In genomic region chr4:40056722-40057539, GRCh38 we compare ENCODE assay signal across 8 cellular contexts. TPM values are rescaled to one million over a fixed set of nuclear protein-coding genes. Genes with fewer than 3 reads are reported as not detected.
DNase-seq lines count a peak whose midpoint lies in the region; ATAC-seq and TF ChIP-seq lines count a peak whose summit lies in the region.

TSS of gene N4BP2 (plus strand) at chr4:40056850. CDS start at chr4:40097341, 40,491 bp downstream.

- DNase-seq in NCI-H128 (lab: John Stamatoyannopoulos, UW; ENCODE audit: unreplicated experiment), result peak; percentile 43
- peak; percentile 66 for DNase-seq in amniotic epithelial cell (ENCODE audit: low read depth)
- DNase-seq in left ventricle myocardium superior, result peak; percentile 92
- DNase-seq in pulmonary artery endothelial cell (ENCODE audit: low read depth, low spot score), result peak; percentile 33
- DNase-seq in uterus, result peak; percentile 77 to 83

- peak; percentile 70 to 91 for TF ChIP-seq POLR2A in uterus (IDR thresholded peaks at IDR 0.05)

- peaks cover 0 to 6% of the 10 kb centered on the region in 2 donors for H3K4me1 ChIP-seq in uterus

- peaks cover 32% of the 10 kb centered on the region for H3K4me1 Mint-ChIP-seq in T-helper 1 cell treated with Interleukin-12 subunit alpha and Interleukin-12 subunit beta and Interleukin-4 antibody, amounts not matched to agents 30 μg/mL and 1 μg/mL, for 36 hours (ENCODE audit: low read depth)

- H3K27ac ChIP-seq in uterus, result peak within 1 kb of the TSS; percentile 98 to 100

- H3K4me3 ChIP-seq in uterus, result peak within 1 kb of the TSS; percentile 68 to 90

- peak; percentile 74 for TF ChIP-seq CTCF in GM12872 (IDR thresholded peaks at IDR 0.05; ENCODE audit: insufficient read depth, low read depth, low read length)
- TF ChIP-seq CTCF in uterus (IDR thresholded peaks at IDR 0.05), result peak; percentile 61 to 99 (median 78)

- peak; percentile 52 for ATAC-seq in HG02678 (IDR thresholded peaks at IDR 0.05; ENCODE audit: unreplicated experiment)
- ATAC-seq in left ventricle myocardium superior, result peak; percentile 87

- no peaks in the 10 kb centered on the region for H3K27me3 Mint-ChIP-seq in T-helper 1 cell treated with Interleukin-12 subunit alpha and Interleukin-12 subunit beta and Interleukin-4 antibody, amounts not matched to agents 30 μg/mL and 1 μg/mL, for 36 hours (ENCODE audit: low read depth)

- H3K27me3 ChIP-seq in uterus, result no peaks in the 10 kb centered on the region

- peak within 1 kb of the TSS; percentile 97 for H3K4me3 Mint-ChIP-seq in T-helper 1 cell treated with Interleukin-12 subunit alpha and Interleukin-12 subunit beta and Interleukin-4 antibody, amounts not matched to agents 30 μg/mL and 1 μg/mL, for 36 hours

- H3K36me3 ChIP-seq in uterus, result no peaks in the 10 kb centered on the region

- H3K36me3 Mint-ChIP-seq in T-helper 1 cell treated with Interleukin-12 subunit alpha and Interleukin-12 subunit beta and Interleukin-4 antibody, amounts not matched to agents 30 μg/mL and 1 μg/mL, for 36 hours (ENCODE audit: low read depth), result peaks cover 7% of the 10 kb centered on the region

- no peaks in the 10 kb centered on the region for H3K9me3 Mint-ChIP-seq in T-helper 1 cell treated with Interleukin-12 subunit alpha and Interleukin-12 subunit beta and Interleukin-4 antibody, amounts not matched to agents 30 μg/mL and 1 μg/mL, for 36 hours

- no peaks in the 10 kb centered on the region for H3K9me3 ChIP-seq in uterus

- H3K27ac Mint-ChIP-seq in T-helper 1 cell treated with Interleukin-12 subunit alpha and Interleukin-12 subunit beta and Interleukin-4 antibody, amounts not matched to agents 30 μg/mL and 1 μg/mL, for 36 hours, result peak within 1 kb of the TSS; percentile 99

- intact Hi-C loops in left ventricle myocardium superior (cut with micrococcal nuclease) (no loop called here), uterus (cut with DNase I; ENCODE audit: low total_unique reads) (no loop called here)

RNA-seq across cellular contexts. Expression of gene N4BP2, which starts in this region (rescaled TPM):
- total RNA-seq in left ventricle myocardium superior (4.4 TPM), pulmonary artery endothelial cell (4.6 and 5.4 TPM in 2 replicates), uterus (10 to 100 TPM in 2 of 4 donors, 1 to 10 TPM in 2; 7.4 to 67.4 (median 13.8) TPM)

Comparison
In these comparisons a context has a peak if more than half of its experiments do, and no peak if none do; other contexts are left out.
1. Peak in every context shown above with its lines: DNase-seq, ATAC-seq, H3K4me3 ChIP-seq and H3K27ac ChIP-seq.
2. DNase-seq: peak in every context shown above with its lines; median percentile 92 in left ventricle myocardium superior; 80 in uterus; 66 in amniotic epithelial cell; 43 in NCI-H128; 33 in pulmonary artery endothelial cell.